8 cellular contexts compared by ENCODE assay signal in the genomic region with DNA sequence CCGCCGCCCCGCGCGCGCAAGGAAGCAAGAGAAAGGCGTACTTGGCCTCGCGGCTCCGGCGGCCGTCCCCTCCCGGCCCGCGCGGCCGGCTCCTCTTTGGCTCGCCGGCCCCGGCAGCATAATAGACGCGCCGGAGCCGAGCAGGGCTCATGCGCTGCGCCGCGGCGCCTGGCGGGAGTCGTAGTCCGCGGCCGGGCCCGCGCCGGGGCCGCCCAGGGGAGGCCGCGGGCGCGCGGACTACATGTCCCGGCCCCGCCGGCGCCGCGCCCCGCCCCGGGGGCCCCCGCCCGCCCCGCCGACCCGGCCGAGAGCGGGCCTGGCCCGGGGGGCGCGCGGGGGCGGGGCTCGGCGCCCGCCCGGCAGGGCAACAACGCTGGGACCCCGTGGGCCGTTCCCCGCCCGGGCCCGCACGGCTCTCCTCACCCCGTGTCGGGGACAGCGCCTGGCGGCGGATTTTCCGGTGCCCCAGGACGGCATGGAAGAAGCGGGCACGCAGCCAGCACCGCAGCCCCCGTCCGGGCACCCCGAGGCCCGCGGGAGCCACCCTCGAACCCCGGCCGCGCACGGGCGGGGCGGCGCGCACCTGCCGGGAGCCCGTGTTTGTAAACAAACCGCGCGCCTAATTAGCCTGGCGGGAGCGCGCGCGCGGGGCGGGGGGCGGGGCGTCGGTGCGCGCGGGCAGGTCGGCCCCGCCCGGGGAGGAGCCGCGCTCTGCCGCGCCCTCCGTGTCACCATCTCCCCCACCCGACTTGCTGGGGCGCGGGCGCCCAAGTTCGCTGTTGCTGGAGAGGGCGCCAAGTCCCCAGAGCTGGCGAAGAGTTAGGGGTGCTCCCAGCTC. TPM values are rescaled to one million over a fixed set of nuclear protein-coding genes. Genes with fewer than 3 reads are reported as not detected.
A peak's percentile ranks its signal among the peaks of the same experiment; 100 is the strongest.
DNase-seq lines count a peak whose midpoint lies in the region; ATAC-seq, FAIRE-seq and TF ChIP-seq lines count a peak whose summit lies in the region.

A gene (minus strand): TSS at position 123 of the 838 bp plus-strand sequence. CDS start 14,549 bp downstream, outside the sequence.

- peak; percentile 97 for DNase-seq in NCI-H2171 (lab: John Stamatoyannopoulos, UW)
- DNase-seq in bronchial epithelial cell (ENCODE audit: low read depth), result peak; percentile 63
- peak; percentile 91 for DNase-seq in iris pigment epithelial cell (ENCODE audit: low read depth)
- peak; percentile 63 to 66 for DNase-seq in stimulated activated CD4-positive, alpha-beta T cell treated with anti-CD3 and anti-CD28 coated beads, Interleukin-12 subunit alpha, Interleukin-12 subunit beta, amount 100 ng/mL, for 24 hours (ENCODE audit: low read depth in 2 of 2)

- H3K27ac ChIP-seq in ACC112 (ENCODE audit: low read depth, low read length), result peak within 1 kb of the TSS; percentile 72

- no peak for TF ChIP-seq CTCF in WI38 (IDR thresholded peaks at IDR 0.05; ENCODE audit: low read depth, low read length)
- no peak for TF ChIP-seq CTCF in bronchial epithelial cell (IDR thresholded peaks at IDR 0.05; ENCODE audit: insufficient read depth, low read length, severe bottlenecking)

- H3K4me3 ChIP-seq in ACC112 (ENCODE audit: low read depth, low read length), result peak within 1 kb of the TSS; percentile 100
- peak within 1 kb of the TSS; percentile 85 for H3K4me3 ChIP-seq in WI38 (ENCODE audit: low read depth, low read length)
- H3K4me3 ChIP-seq in bronchial epithelial cell (ENCODE audit: low read depth, low read length), result peak within 1 kb of the TSS; percentile 65

- H3K4me1 ChIP-seq in ACC112 (ENCODE audit: control insufficient read depth, insufficient read depth, low read length, unreplicated experiment), result peaks cover 5% of the 10 kb centered on the region

- H3K27me3 ChIP-seq in ACC112 (ENCODE audit: insufficient read depth, low read length) (peaks cover 31% of the 10 kb centered on the region), bronchial epithelial cell (ENCODE audit: control insufficient read depth, insufficient read depth, low read length) (peaks cover 11% of the 10 kb centered on the region)

- H2AFZ ChIP-seq in ACC112 (ENCODE audit: low read length, unreplicated experiment), result peak within 1 kb of the TSS; percentile 99

- peaks cover 43% of the 10 kb centered on the region for H3K79me2 ChIP-seq in ACC112 (ENCODE audit: control insufficient read depth, insufficient read depth, low read length, unreplicated experiment)

- no peak for FAIRE-seq in bronchial epithelial cell (lab: Jason Lieb, UNC)

- H3K36me3 ChIP-seq in ACC112 (ENCODE audit: insufficient read depth, low read length) (no peaks in the 10 kb centered on the region), bronchial epithelial cell (ENCODE audit: control insufficient read depth, insufficient read depth, low read length) (peaks cover 3% of the 10 kb centered on the region)

- ATAC-seq in GM18858 (IDR thresholded peaks at IDR 0.05; ENCODE audit: unreplicated experiment) (peak; percentile 47), HG03095 (IDR thresholded peaks at IDR 0.05; ENCODE audit: unreplicated experiment) (peak; percentile 63)

RNA-seq across cellular contexts. Expression of the gene that starts here (rescaled TPM):
- total RNA-seq in bronchial epithelial cell, result 4.5 and 6.5 TPM in 2 replicates

Comparison
In these comparisons a context has a peak if more than half of its experiments do, and no peak if none do; other contexts are left out.
1. Peak in every context shown above with its lines: DNase-seq, ATAC-seq, H3K4me3 ChIP-seq and H3K27ac ChIP-seq.